27 cellular contexts compared by ENCODE assay signal in the genomic region with DNA sequence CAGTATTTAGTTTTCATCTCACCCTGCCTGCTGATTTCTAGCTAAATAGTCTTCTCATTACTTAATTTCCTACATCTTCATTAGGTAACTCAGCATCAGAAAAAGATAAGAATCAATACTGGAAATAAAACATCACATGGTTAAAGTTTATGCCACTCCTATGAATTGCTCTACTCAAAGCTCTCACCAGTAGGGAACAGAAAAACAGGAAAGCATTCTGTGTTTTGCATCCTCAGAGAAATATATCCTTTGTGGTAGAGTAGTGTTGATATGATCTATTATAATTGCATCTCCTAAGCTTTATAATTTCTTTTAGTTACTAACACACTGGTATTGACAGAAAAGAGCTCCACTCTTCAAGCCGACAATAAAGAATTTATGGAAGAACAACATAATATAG. TPM values are rescaled to one million over a fixed set of nuclear protein-coding genes. Genes with fewer than 3 reads are reported as not detected.
"Had no signal": no experiment of that assay in that cellular context is flagged by ENCODE, and none has a peak within 500 bp of the region (broad histone marks: within the 10 kb centered on the region; RNA-seq: fewer than 3 reads in every experiment).

No MANE protein-coding gene starts in this region.

- DNase-seq: colonic mucosa; cortex of kidney; dorsolateral prefrontal cortex; effector CD4-positive, alpha-beta T cell; effector memory CD4-positive, alpha-beta T cell; erythroblast; esophagus squamous epithelium; foreskin fibroblast; foreskin melanocyte; heart left ventricle; hypothalamus; immature natural killer cell; islet precursor cell; kidney; kidney glomerular epithelial cell; left colon; left ventricle myocardium superior; lower lobe of right lung; mammary epithelial cell; mesendoderm; mucosa of descending colon; naive B cell; naive thymus-derived CD8-positive, alpha-beta T cell had no signal

- H2AFZ ChIP-seq: hepatocyte had no signal

- H3K4me3 ChIP-seq: colonic mucosa, dorsolateral prefrontal cortex, esophagus squamous epithelium, gastroesophageal sphincter, heart left ventricle, hepatocyte, lower lobe of right lung, mucosa of descending colon had no signal

- H3K9me3 ChIP-seq: colonic mucosa, esophagus squamous epithelium, gastroesophageal sphincter, heart left ventricle, lower lobe of right lung, mucosa of descending colon had no signal

- H3K4me2 ChIP-seq: hepatocyte had no signal

- H3K27ac ChIP-seq: colonic mucosa, epithelial cell of prostate, esophagus squamous epithelium, gastroesophageal sphincter, hepatocyte, lower lobe of right lung had no signal

- H3K36me3 ChIP-seq: colonic mucosa, esophagus squamous epithelium, gastroesophageal sphincter, heart left ventricle, lower lobe of right lung had no signal

- H3K27me3 ChIP-seq: colonic mucosa, dorsolateral prefrontal cortex, esophagus squamous epithelium, gastroesophageal sphincter, heart left ventricle, hepatocyte had no signal

RNA-seq across cellular contexts. Expression of gene CPNE8, which starts 9.9 kb away (rescaled TPM):
- total RNA-seq: myocyte had no signal
